In the genomic region with DNA sequence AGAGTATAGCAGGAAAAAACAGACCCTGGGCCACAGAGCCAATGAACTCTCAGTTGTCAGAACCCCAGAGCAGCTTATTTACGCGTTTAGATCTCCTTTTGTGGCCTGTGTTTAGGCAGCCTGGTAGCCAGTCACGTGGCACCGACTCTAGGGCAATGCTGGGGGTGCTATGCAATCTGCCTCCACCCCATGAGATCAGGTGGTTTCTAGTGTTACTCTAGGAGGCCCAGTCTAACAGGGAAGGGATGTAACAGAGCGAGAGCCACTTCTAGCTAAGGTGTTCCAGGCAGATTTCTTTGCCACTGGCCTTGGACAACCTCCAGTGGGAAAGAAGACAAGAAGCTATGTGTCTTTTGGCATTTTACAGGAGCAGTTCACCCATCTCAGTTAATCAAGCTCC, we compare ENCODE assay signal across 14 cellular contexts. TPM values are rescaled to one million over a fixed set of nuclear protein-coding genes. Genes with fewer than 3 reads are reported as not detected.
DNase-seq lines count a peak whose midpoint lies in the region; ATAC-seq and TF ChIP-seq lines count a peak whose summit lies in the region.
"Had no signal": no experiment of that assay in that cellular context is flagged by ENCODE, and none has a peak within 500 bp of the region (broad histone marks: within the 10 kb centered on the region; RNA-seq: fewer than 3 reads in every experiment).

No MANE protein-coding gene starts in this region.

- TF ChIP-seq EP300 in transverse colon (IDR thresholded peaks at IDR 0.05; ENCODE audit: low read depth): no peak

- H3K4me1 ChIP-seq in fibroblast of lung (ENCODE audit: control insufficient read depth, extremely low read depth, insufficient read depth, low read length): peaks cover 65% of the 10 kb centered on the region
- H3K4me1 ChIP-seq in neural progenitor cell: peaks cover 38% of the 10 kb centered on the region
- H3K4me1 ChIP-seq in transverse colon: peaks cover 13 to 68% (median 52%) of the 10 kb centered on the region in 4 donors

- peaks cover 43% of the 10 kb centered on the region for H3K4me1 Mint-ChIP-seq in neural progenitor cell

- no peak overlapping the region for H3K4me3 Mint-ChIP-seq in neural progenitor cell

- TF ChIP-seq CTCF in fibroblast of lung (conservative IDR thresholded peaks at IDR 0.05 in 1 of 2, IDR thresholded peaks at IDR 0.05 in 1 of 2; ENCODE audit: low read depth in 1 of 2, low read length in 2 of 2): no peak
- no peak for TF ChIP-seq CTCF in neural progenitor cell (IDR thresholded peaks at IDR 0.05)
- no peak for TF ChIP-seq CTCF in transverse colon (IDR thresholded peaks at IDR 0.05)

- peaks cover 87% of the 10 kb centered on the region for H3K79me2 ChIP-seq in fibroblast of lung (ENCODE audit: control insufficient read depth, insufficient read depth, low read length)
- H3K79me2 ChIP-seq in neural progenitor cell (ENCODE audit: low read depth): peaks cover 65% of the 10 kb centered on the region

- TF ChIP-seq POLR2A in transverse colon (IDR thresholded peaks at IDR 0.05): no peak

- H3K9me3 ChIP-seq in fibroblast of lung (ENCODE audit: control insufficient read depth, insufficient read depth, low read depth, low read length) (no peaks in the 10 kb centered on the region), neural progenitor cell (ENCODE audit: low read depth) (no peaks in the 10 kb centered on the region), transverse colon (no peaks in the 10 kb centered on the region)

- H3K27ac ChIP-seq in fibroblast of lung (ENCODE audit: insufficient read depth, low read length): peak overlapping the region; percentile 88
- H3K27ac ChIP-seq in neural progenitor cell: no peak overlapping the region
- H3K27ac ChIP-seq in transverse colon: peak overlapping the region; percentile 61 to 98 (median 96)

- WGBS in transverse colon (ENCODE audit: low coverage in 1 of 2), 2 donors: 88% methylated on average over 5 of the region's 5 CpGs; no CpG with 5 or more reads in 1 of the 2 donors

- H3K9ac ChIP-seq in fibroblast of lung (ENCODE audit: insufficient read depth, low read length) (peak overlapping the region; percentile 32), neural progenitor cell (no peak overlapping the region)

- in situ Hi-C loops in transverse colon (cut with MboI; ENCODE audit: low pct_ligation_motif_present in 1 of 4, low pct_unique_long_range_greater_than_20kb in 1 of 4, low sequenced_read_pairs in 3 of 4): no loop called here

- peak overlapping the region; percentile 74 for H3K27ac Mint-ChIP-seq in neural progenitor cell

- H3K4me3 ChIP-seq in fibroblast of lung (replicated peaks in 1 of 4; ENCODE audit: control extremely low read depth in 1 of 4, insufficient read depth in 1 of 4, low read depth in 3 of 4, low read length in 4 of 4) (no peak overlapping the region), neural progenitor cell (no peak overlapping the region), transverse colon (no peak overlapping the region)

- H4K20me1 ChIP-seq in fibroblast of lung (ENCODE audit: control insufficient read depth, extremely low read depth, insufficient read depth, low read length) (peaks cover 2% of the 10 kb centered on the region), neural progenitor cell (ENCODE audit: low read depth) (peaks cover 80% of the 10 kb centered on the region)

- intact Hi-C loops in transverse colon (cut with DNase I; ENCODE audit: low total_unique reads): no loop called here

- H3K36me3 ChIP-seq in fibroblast of lung (ENCODE audit: control insufficient read depth, insufficient read depth, low read length) (peaks cover 45% of the 10 kb centered on the region), neural progenitor cell (no peaks in the 10 kb centered on the region), transverse colon (peaks cover 0 to 40% (median 21%) of the 10 kb centered on the region in 4 donors)

- peaks cover 3% of the 10 kb centered on the region for H3K27me3 Mint-ChIP-seq in neural progenitor cell (ENCODE audit: insufficient read depth, low read depth)

- no peak for ATAC-seq in GM19328 (IDR thresholded peaks at IDR 0.05; ENCODE audit: unreplicated experiment)

- peak; percentile 53 for DNase-seq in activated effector memory CD4-positive, alpha-beta T cell treated with anti-CD3 and anti-CD28 coated beads, Interleukin-2, amount 50 U/mL, for 16 hours
- no peak for DNase-seq in activated effector memory CD4-positive, alpha-beta T cell treated with Interleukin-2 at 50 U/mL for 16 hours
- no peak for DNase-seq in fibroblast of lung (ENCODE audit: low read depth in 2 of 2)
- DNase-seq in neural progenitor cell (ENCODE audit: low spot score): no peak
- no peak for DNase-seq in transverse colon
- no peak for DNase-seq in effector CD8-positive, alpha-beta T cell (lab: John Stamatoyannopoulos, UW)
- no peak for DNase-seq in activated CD8-positive, alpha-beta memory T cell treated with anti-CD3 and anti-CD28 coated beads, Interleukin-2, amount 50 U/mL, for 4 hours
- DNase-seq: 8988T; activated CD4-positive, alpha-beta T cell treated with anti-CD3 and anti-CD28 coated beads for 1 hour; Calu3 had no signal

- H3F3A ChIP-seq in neural progenitor cell (ENCODE audit: low read depth): peaks cover 14% of the 10 kb centered on the region

- no peaks in the 10 kb centered on the region for H3K9me3 Mint-ChIP-seq in neural progenitor cell

- H2AFZ ChIP-seq in fibroblast of lung (ENCODE audit: low read length): no peak overlapping the region
- no peak overlapping the region for H2AFZ ChIP-seq in neural progenitor cell (replicated peaks)

- peak overlapping the region; percentile 8 for H3K4me2 ChIP-seq in fibroblast of lung (ENCODE audit: extremely low read depth, insufficient read depth, low read length)
- no peak overlapping the region for H3K4me2 ChIP-seq in neural progenitor cell

- peaks cover 59% of the 10 kb centered on the region for H3K36me3 Mint-ChIP-seq in neural progenitor cell

- H3K27me3 ChIP-seq in fibroblast of lung (ENCODE audit: control insufficient read depth, insufficient read depth, low read length): no peaks in the 10 kb centered on the region
- H3K27me3 ChIP-seq in neural progenitor cell: no peaks in the 10 kb centered on the region
- H3K27me3 ChIP-seq in transverse colon: no peaks in the 10 kb centered on the region

RNA-seq across cellular contexts. Expression of gene A3GALT2, which starts 12.0 kb away (rescaled TPM):
- not detected in 2 replicates for total RNA-seq in fibroblast of lung
- not detected in 2 replicates for polyA plus RNA-seq in fibroblast of lung
- polyA plus RNA-seq in fibroblast of lung (2012): not detected in 2 replicates
- not detected in 2 replicates for polyA minus RNA-seq in fibroblast of lung (ENCODE audit: low replicate concordance)
- total RNA-seq in neural progenitor cell (ENCODE audit: low replicate concordance): not detected in 2 replicates
- not detected for total RNA-seq in transverse colon
- total RNA-seq: Calu3, liver, renal cortical epithelial cell, subcutaneous adipose tissue had no signal
- polyA plus RNA-seq: liver had no signal
